Comparison of ENCODE assay signal across 12 cellular contexts in genomic region chr18:7876354-7876753, GRCh38.
"Had no signal": no experiment of that assay in that cellular context is flagged by ENCODE, and none has a peak within 500 bp of the region (broad histone marks: within the 10 kb centered on the region; RNA-seq: fewer than 3 reads in every experiment).

No MANE protein-coding gene starts in this region.

- H3K4me1 Mint-ChIP-seq: activated naive CD4-positive, alpha-beta T cell treated with anti-CD3 and anti-CD28 coated beads, Interleukin-2, amount 50 U/mL, for 24 hours; stimulated activated naive CD8-positive, alpha-beta T cell treated with anti-CD3 and anti-CD28 coated beads, Interleukin-15, amount 100 ng/mL, for 72 hours had no signal

- H3K27ac ChIP-seq: ascending aorta, right atrium auricular region had no signal

- H3K27me3 ChIP-seq: ascending aorta, right atrium auricular region had no signal

- H3K36me3 ChIP-seq: ascending aorta, right atrium auricular region had no signal

- H3K9me3 ChIP-seq: ascending aorta, right atrium auricular region had no signal

- H3K36me3 Mint-ChIP-seq: activated naive CD4-positive, alpha-beta T cell treated with anti-CD3 and anti-CD28 coated beads, Interleukin-2, amount 50 U/mL, for 24 hours; type B pancreatic cell; WTC11 had no signal

- H3K27me3 Mint-ChIP-seq: stimulated activated naive CD8-positive, alpha-beta T cell treated with anti-CD3 and anti-CD28 coated beads, Interleukin-15, amount 100 ng/mL, for 72 hours; type B pancreatic cell had no signal

- H3K9me3 Mint-ChIP-seq: activated naive CD4-positive, alpha-beta T cell treated with anti-CD3 and anti-CD28 coated beads, Interleukin-2, amount 50 U/mL, for 24 hours; type B pancreatic cell; WTC11 had no signal

- H3K4me3 Mint-ChIP-seq: activated CD4-positive, alpha-beta T cell treated with anti-CD3 and anti-CD28 coated beads for 36 hours; activated naive CD4-positive, alpha-beta T cell treated with anti-CD3 and anti-CD28 coated beads, Interleukin-2, amount 50 U/mL, for 24 hours; stimulated activated naive CD8-positive, alpha-beta T cell treated with anti-CD3 and anti-CD28 coated beads, Interleukin-15, amount 100 ng/mL, for 72 hours; type B pancreatic cell; WTC11 had no signal

- DNase-seq: activated CD4-positive, alpha-beta T cell treated with anti-CD3 and anti-CD28 coated beads for 36 hours; activated CD4-positive, alpha-beta T cell treated with anti-CD3 and anti-CD28 coated beads, Interleukin-2, amount 50 U/mL, for 48 hours; activated gamma-delta T cell; cerebellar nuclear complex; cortex of kidney; stimulated activated CD4-positive, alpha-beta T cell treated with anti-CD3 and anti-CD28 coated beads, Interleukin-2, amount 100 ng/mL, for 24 hours; stimulated activated naive CD8-positive, alpha-beta T cell treated with anti-CD3 and anti-CD28 coated beads, Interleukin-15, amount 100 ng/mL, for 72 hours had no signal

- H3K4me1 ChIP-seq: ascending aorta had no signal

- H3K27ac Mint-ChIP-seq: activated CD4-positive, alpha-beta T cell treated with anti-CD3 and anti-CD28 coated beads for 36 hours; stimulated activated naive CD8-positive, alpha-beta T cell treated with anti-CD3 and anti-CD28 coated beads, Interleukin-15, amount 100 ng/mL, for 72 hours; type B pancreatic cell; WTC11 had no signal

- H3K4me3 ChIP-seq: ascending aorta, right atrium auricular region had no signal
